1 cellular context compared by ENCODE assay signal in the genomic region with DNA sequence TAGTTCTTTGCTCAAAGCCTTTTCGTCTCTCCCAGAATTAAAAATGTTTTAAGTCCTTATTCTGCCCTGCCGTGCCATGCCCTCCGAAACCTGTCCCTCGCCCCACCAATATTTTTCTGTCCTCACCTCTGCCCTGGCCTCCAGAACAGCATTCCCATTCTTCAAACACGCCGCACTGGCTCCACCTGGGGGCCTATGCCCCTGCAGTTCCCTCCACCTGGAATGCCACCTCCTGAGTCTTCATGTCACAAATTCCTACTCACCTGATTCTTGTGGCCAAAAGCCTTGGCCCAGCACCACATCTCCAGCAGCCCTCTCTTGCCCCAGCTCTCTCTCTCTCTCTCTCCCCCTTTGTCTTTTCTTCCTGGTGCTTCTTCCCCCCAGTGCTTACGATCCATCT.
A peak's percentile ranks its signal among the peaks of the same experiment; 100 is the strongest.
TF ChIP-seq lines count a peak whose summit lies in the region.

No MANE protein-coding gene starts in this region.

TF ChIP-seq in GM23338, 12 proteins besides CTCF, POLR2A, EP300 and RAD21:
- TF ChIP-seq, protein P1, sequence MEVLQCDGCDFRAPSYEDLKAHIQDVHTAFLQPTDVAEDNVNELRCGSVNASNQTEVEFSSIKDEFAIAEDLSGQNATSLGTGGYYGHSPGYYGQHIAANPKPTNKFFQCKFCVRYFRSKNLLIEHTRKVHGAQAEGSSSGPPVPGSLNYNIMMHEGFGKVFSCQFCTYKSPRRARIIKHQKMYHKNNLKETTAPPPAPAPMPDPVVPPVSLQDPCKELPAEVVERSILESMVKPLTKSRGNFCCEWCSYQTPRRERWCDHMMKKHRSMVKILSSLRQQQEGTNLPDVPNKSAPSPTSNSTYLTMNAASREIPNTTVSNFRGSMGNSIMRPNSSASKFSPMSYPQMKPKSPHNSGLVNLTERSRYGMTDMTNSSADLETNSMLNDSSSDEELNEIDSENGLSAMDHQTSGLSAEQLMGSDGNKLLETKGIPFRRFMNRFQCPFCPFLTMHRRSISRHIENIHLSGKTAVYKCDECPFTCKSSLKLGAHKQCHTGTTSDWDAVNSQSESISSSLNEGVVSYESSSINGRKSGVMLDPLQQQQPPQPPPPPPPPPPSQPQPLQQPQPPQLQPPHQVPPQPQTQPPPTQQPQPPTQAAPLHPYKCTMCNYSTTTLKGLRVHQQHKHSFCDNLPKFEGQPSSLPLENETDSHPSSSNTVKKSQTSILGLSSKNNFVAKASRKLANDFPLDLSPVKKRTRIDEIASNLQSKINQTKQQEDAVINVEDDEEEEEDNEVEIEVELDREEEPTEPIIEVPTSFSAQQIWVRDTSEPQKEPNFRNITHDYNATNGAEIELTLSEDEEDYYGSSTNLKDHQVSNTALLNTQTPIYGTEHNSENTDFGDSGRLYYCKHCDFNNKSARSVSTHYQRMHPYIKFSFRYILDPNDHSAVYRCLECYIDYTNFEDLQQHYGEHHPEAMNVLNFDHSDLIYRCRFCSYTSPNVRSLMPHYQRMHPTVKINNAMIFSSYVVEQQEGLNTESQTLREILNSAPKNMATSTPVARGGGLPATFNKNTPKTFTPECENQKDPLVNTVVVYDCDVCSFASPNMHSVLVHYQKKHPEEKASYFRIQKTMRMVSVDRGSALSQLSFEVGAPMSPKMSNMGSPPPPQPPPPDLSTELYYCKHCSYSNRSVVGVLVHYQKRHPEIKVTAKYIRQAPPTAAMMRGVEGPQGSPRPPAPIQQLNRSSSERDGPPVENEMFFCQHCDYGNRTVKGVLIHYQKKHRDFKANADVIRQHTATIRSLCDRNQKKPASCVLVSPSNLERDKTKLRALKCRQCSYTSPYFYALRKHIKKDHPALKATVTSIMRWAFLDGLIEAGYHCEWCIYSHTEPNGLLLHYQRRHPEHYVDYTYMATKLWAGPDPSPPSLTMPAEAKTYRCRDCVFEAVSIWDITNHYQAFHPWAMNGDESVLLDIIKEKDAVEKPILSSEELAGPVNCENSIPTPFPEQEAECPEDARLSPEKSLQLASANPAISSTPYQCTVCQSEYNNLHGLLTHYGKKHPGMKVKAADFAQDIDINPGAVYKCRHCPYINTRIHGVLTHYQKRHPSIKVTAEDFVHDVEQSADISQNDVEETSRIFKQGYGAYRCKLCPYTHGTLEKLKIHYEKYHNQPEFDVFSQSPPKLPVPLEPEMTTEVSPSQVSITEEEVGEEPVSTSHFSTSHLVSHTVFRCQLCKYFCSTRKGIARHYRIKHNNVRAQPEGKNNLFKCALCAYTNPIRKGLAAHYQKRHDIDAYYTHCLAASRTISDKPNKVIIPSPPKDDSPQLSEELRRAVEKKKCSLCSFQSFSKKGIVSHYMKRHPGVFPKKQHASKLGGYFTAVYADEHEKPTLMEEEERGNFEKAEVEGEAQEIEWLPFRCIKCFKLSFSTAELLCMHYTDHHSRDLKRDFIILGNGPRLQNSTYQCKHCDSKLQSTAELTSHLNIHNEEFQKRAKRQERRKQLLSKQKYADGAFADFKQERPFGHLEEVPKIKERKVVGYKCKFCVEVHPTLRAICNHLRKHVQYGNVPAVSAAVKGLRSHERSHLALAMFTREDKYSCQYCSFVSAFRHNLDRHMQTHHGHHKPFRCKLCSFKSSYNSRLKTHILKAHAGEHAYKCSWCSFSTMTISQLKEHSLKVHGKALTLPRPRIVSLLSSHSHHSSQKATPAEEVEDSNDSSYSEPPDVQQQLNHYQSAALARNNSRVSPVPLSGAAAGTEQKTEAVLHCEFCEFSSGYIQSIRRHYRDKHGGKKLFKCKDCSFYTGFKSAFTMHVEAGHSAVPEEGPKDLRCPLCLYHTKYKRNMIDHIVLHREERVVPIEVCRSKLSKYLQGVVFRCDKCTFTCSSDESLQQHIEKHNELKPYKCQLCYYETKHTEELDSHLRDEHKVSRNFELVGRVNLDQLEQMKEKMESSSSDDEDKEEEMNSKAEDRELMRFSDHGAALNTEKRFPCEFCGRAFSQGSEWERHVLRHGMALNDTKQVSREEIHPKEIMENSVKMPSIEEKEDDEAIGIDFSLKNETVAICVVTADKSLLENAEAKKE (CRISPR knock-in tag; IDR thresholded peaks at IDR 0.05): 0 out of 2 replicates have a peak, but pooled peaks have one; percentile 22
- TF ChIP-seq CREB1 (CRISPR knock-in tag; IDR thresholded peaks at IDR 0.05; ENCODE audit: low read depth): no peak
